ENCODE assay signal across 23 cellular contexts in genomic region chr11:10607462-10607861, GRCh38. TPM values are rescaled to one million over a fixed set of nuclear protein-coding genes. Genes with fewer than 3 reads are reported as not detected.
DNase-seq lines count a peak whose midpoint lies in the region; ATAC-seq and TF ChIP-seq lines count a peak whose summit lies in the region.
"Had no signal": no experiment of that assay in that cellular context is flagged by ENCODE, and none has a peak within 500 bp of the region (broad histone marks: within the 10 kb centered on the region; RNA-seq: fewer than 3 reads in every experiment).

No MANE protein-coding gene starts in this region.

- TF ChIP-seq CTCF in osteocyte (IDR thresholded peaks at IDR 0.05), result no peak

- H3K36me3 Mint-ChIP-seq in activated CD8-positive, alpha-beta memory T cell treated with anti-CD3 and anti-CD28 coated beads, Interleukin-2, amount 10 ng/mL, durations not matched to agents 7 days and 5 days, result peaks cover 1% of the 10 kb centered on the region
- H3K36me3 Mint-ChIP-seq in osteocyte (ENCODE audit: unreplicated experiment), result peaks cover 26% of the 10 kb centered on the region
- H3K36me3 Mint-ChIP-seq: activated naive CD8-positive, alpha-beta T cell treated with anti-CD3 and anti-CD28 coated beads, Interleukin-2, amount 10 ng/mL, durations not matched to agents 7 days and 5 days had no signal

- peaks cover 16% of the 10 kb centered on the region for H3K4me1 Mint-ChIP-seq in activated CD8-positive, alpha-beta memory T cell treated with anti-CD3 and anti-CD28 coated beads, Interleukin-2, amount 10 ng/mL, durations not matched to agents 7 days and 5 days
- H3K4me1 Mint-ChIP-seq in osteocyte (ENCODE audit: unreplicated experiment), result peaks cover 27% of the 10 kb centered on the region
- H3K4me1 Mint-ChIP-seq: CD8-positive, alpha-beta memory T cell had no signal

- H3K4me3 Mint-ChIP-seq in activated CD8-positive, alpha-beta memory T cell treated with anti-CD3 and anti-CD28 coated beads, Interleukin-2, amount 10 ng/mL, durations not matched to agents 7 days and 5 days, result no peak overlapping the region
- H3K4me3 Mint-ChIP-seq in osteocyte (ENCODE audit: unreplicated experiment), result no peak overlapping the region
- H3K4me3 Mint-ChIP-seq: activated naive CD8-positive, alpha-beta T cell treated with anti-CD3 and anti-CD28 coated beads, Interleukin-2, amount 10 ng/mL, durations not matched to agents 7 days and 5 days; activated T-cell treated with anti-CD3 and anti-CD28 coated beads, Interleukin-2, amount 50 U/mL, for 4 hours; CD8-positive, alpha-beta memory T cell; GM23338; nephron had no signal

- H3K27me3 ChIP-seq in layer of hippocampus (ENCODE audit: control insufficient read depth, insufficient read depth, low read length), result no peaks in the 10 kb centered on the region
- H3K27me3 ChIP-seq: cardiac muscle cell, suprapubic skin had no signal

- peaks cover 40% of the 10 kb centered on the region for H3K27me3 Mint-ChIP-seq in activated CD8-positive, alpha-beta memory T cell treated with anti-CD3 and anti-CD28 coated beads, Interleukin-2, amount 10 ng/mL, durations not matched to agents 7 days and 5 days
- H3K27me3 Mint-ChIP-seq in osteocyte (ENCODE audit: unreplicated experiment), result no peaks in the 10 kb centered on the region

- no peaks in the 10 kb centered on the region for H3K9me3 Mint-ChIP-seq in activated CD8-positive, alpha-beta memory T cell treated with anti-CD3 and anti-CD28 coated beads, Interleukin-2, amount 10 ng/mL, durations not matched to agents 7 days and 5 days (ENCODE audit: low read depth)
- peaks cover 3% of the 10 kb centered on the region for H3K9me3 Mint-ChIP-seq in osteocyte (ENCODE audit: unreplicated experiment)
- H3K9me3 Mint-ChIP-seq: activated naive CD8-positive, alpha-beta T cell treated with anti-CD3 and anti-CD28 coated beads, Interleukin-2, amount 10 ng/mL, durations not matched to agents 7 days and 5 days; GM23338 had no signal

- CTCF ChIA-PET in activated CD8-positive, alpha-beta memory T cell treated with anti-CD3 and anti-CD28 coated beads, Interleukin-2, amount 10 ng/mL, durations not matched to agents 7 days and 5 days (lab: Charles Lee), result no interaction called here

- peak overlapping the region; percentile 33 for H3K27ac ChIP-seq in layer of hippocampus (ENCODE audit: low read depth, low read length)
- H3K27ac ChIP-seq: cardiac muscle cell had no signal

- ATAC-seq in activated CD8-positive, alpha-beta memory T cell treated with anti-CD3 and anti-CD28 coated beads, Interleukin-2, amount 10 ng/mL, durations not matched to agents 7 days and 5 days, result no peak
- ATAC-seq: activated T-cell treated with anti-CD3 and anti-CD28 coated beads, Interleukin-2, amount 50 U/mL, for 4 hours; GM23338; left ventricle myocardium superior had no signal

- no peak overlapping the region for H3K27ac Mint-ChIP-seq in activated CD8-positive, alpha-beta memory T cell treated with anti-CD3 and anti-CD28 coated beads, Interleukin-2, amount 10 ng/mL, durations not matched to agents 7 days and 5 days
- H3K27ac Mint-ChIP-seq in osteocyte (ENCODE audit: unreplicated experiment), result peak overlapping the region; percentile 95
- H3K27ac Mint-ChIP-seq: activated naive CD8-positive, alpha-beta T cell treated with anti-CD3 and anti-CD28 coated beads, Interleukin-2, amount 10 ng/mL, durations not matched to agents 7 days and 5 days; GM23338 had no signal

- peak; percentile 25 for DNase-seq in activated CD8-positive, alpha-beta memory T cell treated with anti-CD3 and anti-CD28 coated beads, Interleukin-2, amount 10 ng/mL, durations not matched to agents 7 days and 5 days
- no peak for DNase-seq in activated CD8-positive, alpha-beta memory T cell treated with anti-CD3 and anti-CD28 coated beads for 24 hours
- no peak for DNase-seq in osteocyte (ENCODE audit: extremely low spot score, unreplicated experiment)
- DNase-seq in glomerular visceral epithelial cell (ENCODE audit: extremely low spot score), result no peak
- DNase-seq in NCI-H82 treated with DMSO at 0.1 percent for 48 hours (lab: John Stamatoyannopoulos, UW; ENCODE audit: unreplicated experiment), result no peak
- no peak for DNase-seq in stimulated activated CD4-positive, alpha-beta T cell treated with anti-CD3 and anti-CD28 coated beads, Interleukin-12 subunit alpha, Interleukin-12 subunit beta, amount 100 ng/mL, for 4 hours
- DNase-seq in hippocampal formation (lab: John Stamatoyannopoulos, UW), result no peak
- DNase-seq: 8988T; activated naive CD8-positive, alpha-beta T cell treated with anti-CD3 and anti-CD28 coated beads, Interleukin-2, amount 10 ng/mL, durations not matched to agents 7 days and 5 days; activated T-cell treated with anti-CD3 and anti-CD28 coated beads, Interleukin-2, amount 50 U/mL, for 4 hours; CD8-positive, alpha-beta memory T cell; KG1; left ventricle myocardium superior; NCI-H1105; NCI-H2171; NCI-H774; stimulated activated CD4-positive, alpha-beta T cell treated with anti-CD3 and anti-CD28 coated beads, Interleukin-1b, Interleukin-23, amount 100 ng/mL, for 48 hours had no signal

RNA-seq across cellular contexts. Expression of gene LYVE1, which starts 39.0 kb away (rescaled TPM):
- not detected for total RNA-seq in activated CD8-positive, alpha-beta memory T cell treated with anti-CD3 and anti-CD28 coated beads, Interleukin-2, amount 10 ng/mL, durations not matched to agents 7 days and 5 days
- 1.5 and 2.1 TPM in 2 replicates for total RNA-seq in osteocyte
- total RNA-seq: activated naive CD8-positive, alpha-beta T cell treated with anti-CD3 and anti-CD28 coated beads, Interleukin-2, amount 10 ng/mL, durations not matched to agents 7 days and 5 days; cardiac muscle cell; CD8-positive, alpha-beta memory T cell; fibroblast of villous mesenchyme had no signal
